ENCODE assay signal across 1 cellular context in the genomic region with DNA sequence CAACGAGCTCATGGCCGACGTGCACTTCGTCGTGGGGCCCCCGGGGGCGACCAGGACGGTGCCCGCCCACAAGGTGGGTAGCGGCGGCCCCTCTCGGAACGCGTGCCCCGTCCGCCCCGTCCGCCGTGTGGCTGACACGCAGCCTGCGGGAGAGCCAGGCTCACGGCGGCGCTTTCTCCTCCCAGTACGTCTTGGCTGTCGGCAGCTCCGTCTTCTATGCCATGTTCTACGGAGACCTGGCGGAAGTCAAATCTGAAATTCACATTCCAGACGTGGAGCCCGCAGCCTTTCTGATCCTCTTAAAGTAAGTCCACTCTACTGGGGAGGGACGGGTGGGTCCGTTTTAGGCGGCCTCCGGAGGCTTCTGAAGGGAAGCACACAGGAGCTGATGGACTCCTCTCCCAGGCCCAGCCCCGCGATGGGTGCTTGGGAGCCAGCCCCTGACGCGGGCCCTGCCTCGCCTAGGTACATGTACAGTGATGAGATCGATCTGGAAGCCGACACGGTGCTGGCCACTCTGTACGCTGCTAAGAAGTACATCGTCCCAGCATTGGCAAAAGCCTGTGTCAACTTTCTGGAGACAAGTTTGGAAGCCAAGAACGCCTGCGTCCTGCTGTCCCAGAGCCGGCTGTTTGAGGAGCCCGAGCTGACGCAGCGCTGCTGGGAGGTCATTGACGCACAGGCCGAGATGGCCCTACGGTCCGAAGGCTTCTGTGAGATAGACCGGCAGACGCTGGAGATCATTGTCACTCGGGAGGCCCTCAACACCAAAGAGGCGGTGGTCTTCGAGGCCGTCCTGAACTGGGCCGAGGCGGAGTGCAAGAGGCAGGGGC.
A peak's percentile ranks its signal among the peaks of the same experiment; 100 is the strongest.
TF ChIP-seq lines count a peak whose summit lies in the region.

No MANE protein-coding gene starts in this region.

TF ChIP-seq in HEK293, 187 proteins besides CTCF, POLR2A, EP300 and RAD21 (continued from another document):
- TF ChIP-seq, protein P1, sequence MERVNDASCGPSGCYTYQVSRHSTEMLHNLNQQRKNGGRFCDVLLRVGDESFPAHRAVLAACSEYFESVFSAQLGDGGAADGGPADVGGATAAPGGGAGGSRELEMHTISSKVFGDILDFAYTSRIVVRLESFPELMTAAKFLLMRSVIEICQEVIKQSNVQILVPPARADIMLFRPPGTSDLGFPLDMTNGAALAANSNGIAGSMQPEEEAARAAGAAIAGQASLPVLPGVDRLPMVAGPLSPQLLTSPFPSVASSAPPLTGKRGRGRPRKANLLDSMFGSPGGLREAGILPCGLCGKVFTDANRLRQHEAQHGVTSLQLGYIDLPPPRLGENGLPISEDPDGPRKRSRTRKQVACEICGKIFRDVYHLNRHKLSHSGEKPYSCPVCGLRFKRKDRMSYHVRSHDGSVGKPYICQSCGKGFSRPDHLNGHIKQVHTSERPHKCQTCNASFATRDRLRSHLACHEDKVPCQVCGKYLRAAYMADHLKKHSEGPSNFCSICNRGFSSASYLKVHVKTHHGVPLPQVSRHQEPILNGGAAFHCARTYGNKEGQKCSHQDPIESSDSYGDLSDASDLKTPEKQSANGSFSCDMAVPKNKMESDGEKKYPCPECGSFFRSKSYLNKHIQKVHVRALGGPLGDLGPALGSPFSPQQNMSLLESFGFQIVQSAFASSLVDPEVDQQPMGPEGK (tag by site-specific recombination; IDR thresholded peaks at IDR 0.05): peak; percentile 67
- TF ChIP-seq REPIN1 (tag by site-specific recombination; IDR thresholded peaks at IDR 0.05; ENCODE audit: low read depth): no peak
- no peak for TF ChIP-seq ZNF585B (tag by site-specific recombination; IDR thresholded peaks at IDR 0.05)
- no peak for TF ChIP-seq YY2 (tag by site-specific recombination; IDR thresholded peaks at IDR 0.05)
- TF ChIP-seq ZNF596 (tag by site-specific recombination; IDR thresholded peaks at IDR 0.05): no peak
- no peak for TF ChIP-seq BCL11B (tag by site-specific recombination; IDR thresholded peaks at IDR 0.05; ENCODE audit: low read depth)
- TF ChIP-seq, protein P2, sequence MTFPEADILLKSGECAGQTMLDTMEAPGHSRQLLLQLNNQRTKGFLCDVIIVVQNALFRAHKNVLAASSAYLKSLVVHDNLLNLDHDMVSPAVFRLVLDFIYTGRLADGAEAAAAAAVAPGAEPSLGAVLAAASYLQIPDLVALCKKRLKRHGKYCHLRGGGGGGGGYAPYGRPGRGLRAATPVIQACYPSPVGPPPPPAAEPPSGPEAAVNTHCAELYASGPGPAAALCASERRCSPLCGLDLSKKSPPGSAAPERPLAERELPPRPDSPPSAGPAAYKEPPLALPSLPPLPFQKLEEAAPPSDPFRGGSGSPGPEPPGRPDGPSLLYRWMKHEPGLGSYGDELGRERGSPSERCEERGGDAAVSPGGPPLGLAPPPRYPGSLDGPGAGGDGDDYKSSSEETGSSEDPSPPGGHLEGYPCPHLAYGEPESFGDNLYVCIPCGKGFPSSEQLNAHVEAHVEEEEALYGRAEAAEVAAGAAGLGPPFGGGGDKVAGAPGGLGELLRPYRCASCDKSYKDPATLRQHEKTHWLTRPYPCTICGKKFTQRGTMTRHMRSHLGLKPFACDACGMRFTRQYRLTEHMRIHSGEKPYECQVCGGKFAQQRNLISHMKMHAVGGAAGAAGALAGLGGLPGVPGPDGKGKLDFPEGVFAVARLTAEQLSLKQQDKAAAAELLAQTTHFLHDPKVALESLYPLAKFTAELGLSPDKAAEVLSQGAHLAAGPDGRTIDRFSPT (tag by site-specific recombination; IDR thresholded peaks at IDR 0.05): peak; percentile 56
- no peak for TF ChIP-seq ZNF311 (tag by site-specific recombination; IDR thresholded peaks at IDR 0.05; ENCODE audit: borderline replicate concordance)
- peak; percentile 77 for TF ChIP-seq ZNF335 (tag by site-specific recombination; conservative IDR thresholded peaks at IDR 0.05)
- TF ChIP-seq, protein P3, sequence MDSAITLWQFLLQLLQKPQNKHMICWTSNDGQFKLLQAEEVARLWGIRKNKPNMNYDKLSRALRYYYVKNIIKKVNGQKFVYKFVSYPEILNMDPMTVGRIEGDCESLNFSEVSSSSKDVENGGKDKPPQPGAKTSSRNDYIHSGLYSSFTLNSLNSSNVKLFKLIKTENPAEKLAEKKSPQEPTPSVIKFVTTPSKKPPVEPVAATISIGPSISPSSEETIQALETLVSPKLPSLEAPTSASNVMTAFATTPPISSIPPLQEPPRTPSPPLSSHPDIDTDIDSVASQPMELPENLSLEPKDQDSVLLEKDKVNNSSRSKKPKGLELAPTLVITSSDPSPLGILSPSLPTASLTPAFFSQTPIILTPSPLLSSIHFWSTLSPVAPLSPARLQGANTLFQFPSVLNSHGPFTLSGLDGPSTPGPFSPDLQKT (IDR thresholded peaks at IDR 0.05; ENCODE audit: borderline replicate concordance, low read depth, low read length): no peak
- peak; percentile 6; the same call in 1 of the 2 replicates for TF ChIP-seq OSR2 (tag by site-specific recombination; IDR thresholded peaks at IDR 0.05)
- TF ChIP-seq, protein P4, sequence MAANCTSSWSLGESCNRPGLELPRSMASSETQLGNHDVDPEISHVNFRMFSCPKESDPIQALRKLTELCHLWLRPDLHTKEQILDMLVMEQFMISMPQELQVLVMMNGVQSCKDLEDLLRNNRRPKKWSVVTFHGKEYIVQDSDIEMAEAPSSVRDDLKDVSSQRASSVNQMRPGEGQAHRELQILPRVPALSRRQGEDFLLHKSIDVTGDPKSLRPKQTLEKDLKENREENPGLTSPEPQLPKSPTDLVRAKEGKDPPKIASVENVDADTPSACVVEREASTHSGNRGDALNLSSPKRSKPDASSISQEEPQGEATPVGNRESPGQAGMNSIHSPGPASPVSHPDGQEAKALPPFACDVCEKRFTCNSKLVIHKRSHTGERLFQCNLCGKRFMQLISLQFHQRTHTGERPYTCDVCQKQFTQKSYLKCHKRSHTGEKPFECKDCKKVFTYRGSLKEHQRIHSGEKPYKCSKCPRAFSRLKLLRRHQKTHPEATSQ (tag by site-specific recombination; IDR thresholded peaks at IDR 0.05): no peak
- peak; percentile 95 for TF ChIP-seq ZFHX2 (tag by site-specific recombination; conservative IDR thresholded peaks at IDR 0.05)
- TF ChIP-seq HOXD13 (CRISPR knock-in tag; IDR thresholded peaks at IDR 0.05; ENCODE audit: borderline replicate concordance): no peak
- TF ChIP-seq ZNF707 (tag by site-specific recombination; IDR thresholded peaks at IDR 0.05): no peak
- TF ChIP-seq ZBTB20 (tag by site-specific recombination; IDR thresholded peaks at IDR 0.05): peak; percentile 68
- no peak for TF ChIP-seq ZNF391 (tag by site-specific recombination; IDR thresholded peaks at IDR 0.05; ENCODE audit: borderline replicate concordance, low read depth)
- TF ChIP-seq ZNF184 (tag by site-specific recombination; IDR thresholded peaks at IDR 0.05): no peak
- peak; percentile 45; the same call in 1 of the 2 replicates for TF ChIP-seq GLIS2 (tag by site-specific recombination; IDR thresholded peaks at IDR 0.05)
- TF ChIP-seq, protein P5, sequence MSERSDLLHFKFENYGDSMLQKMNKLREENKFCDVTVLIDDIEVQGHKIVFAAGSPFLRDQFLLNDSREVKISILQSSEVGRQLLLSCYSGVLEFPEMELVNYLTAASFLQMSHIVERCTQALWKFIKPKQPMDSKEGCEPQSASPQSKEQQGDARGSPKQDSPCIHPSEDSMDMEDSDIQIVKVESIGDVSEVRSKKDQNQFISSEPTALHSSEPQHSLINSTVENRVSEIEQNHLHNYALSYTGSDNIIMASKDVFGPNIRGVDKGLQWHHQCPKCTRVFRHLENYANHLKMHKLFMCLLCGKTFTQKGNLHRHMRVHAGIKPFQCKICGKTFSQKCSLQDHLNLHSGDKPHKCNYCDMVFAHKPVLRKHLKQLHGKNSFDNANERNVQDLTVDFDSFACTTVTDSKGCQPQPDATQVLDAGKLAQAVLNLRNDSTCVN (tag by site-specific recombination; optimal IDR thresholded peaks at IDR 0.05): peak; percentile 76
- TF ChIP-seq ZXDB (tag by site-specific recombination; IDR thresholded peaks at IDR 0.05): no peak
- TF ChIP-seq ZBTB1 (tag by site-specific recombination; IDR thresholded peaks at IDR 0.05): no peak
- TF ChIP-seq, protein P6, sequence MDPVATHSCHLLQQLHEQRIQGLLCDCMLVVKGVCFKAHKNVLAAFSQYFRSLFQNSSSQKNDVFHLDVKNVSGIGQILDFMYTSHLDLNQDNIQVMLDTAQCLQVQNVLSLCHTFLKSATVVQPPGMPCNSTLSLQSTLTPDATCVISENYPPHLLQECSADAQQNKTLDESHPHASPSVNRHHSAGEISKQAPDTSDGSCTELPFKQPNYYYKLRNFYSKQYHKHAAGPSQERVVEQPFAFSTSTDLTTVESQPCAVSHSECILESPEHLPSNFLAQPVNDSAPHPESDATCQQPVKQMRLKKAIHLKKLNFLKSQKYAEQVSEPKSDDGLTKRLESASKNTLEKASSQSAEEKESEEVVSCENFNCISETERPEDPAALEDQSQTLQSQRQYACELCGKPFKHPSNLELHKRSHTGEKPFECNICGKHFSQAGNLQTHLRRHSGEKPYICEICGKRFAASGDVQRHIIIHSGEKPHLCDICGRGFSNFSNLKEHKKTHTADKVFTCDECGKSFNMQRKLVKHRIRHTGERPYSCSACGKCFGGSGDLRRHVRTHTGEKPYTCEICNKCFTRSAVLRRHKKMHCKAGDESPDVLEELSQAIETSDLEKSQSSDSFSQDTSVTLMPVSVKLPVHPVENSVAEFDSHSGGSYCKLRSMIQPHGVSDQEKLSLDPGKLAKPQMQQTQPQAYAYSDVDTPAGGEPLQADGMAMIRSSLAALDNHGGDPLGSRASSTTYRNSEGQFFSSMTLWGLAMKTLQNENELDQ (tag by site-specific recombination; IDR thresholded peaks at IDR 0.05; ENCODE audit: low read depth): no peak
- TF ChIP-seq SP7 (tag by site-specific recombination; IDR thresholded peaks at IDR 0.05): no peak
- no peak for TF ChIP-seq ZNF830 (tag by site-specific recombination; IDR thresholded peaks at IDR 0.05; ENCODE audit: low read depth)
- TF ChIP-seq ZNF521 (tag by site-specific recombination; IDR thresholded peaks at IDR 0.05): no peak
- no peak for TF ChIP-seq ZNF133 (tag by site-specific recombination; IDR thresholded peaks at IDR 0.05)
- no peak for TF ChIP-seq ZNF785 (tag by site-specific recombination; IDR thresholded peaks at IDR 0.05)
- TF ChIP-seq YY1 (tag by site-specific recombination; IDR thresholded peaks at IDR 0.05): 0 out of 2 replicates have a peak, but pooled peaks have one; percentile 19
- TF ChIP-seq GLIS1 (tag by site-specific recombination; IDR thresholded peaks at IDR 0.05): peak; percentile 31
- TF ChIP-seq, protein P7, sequence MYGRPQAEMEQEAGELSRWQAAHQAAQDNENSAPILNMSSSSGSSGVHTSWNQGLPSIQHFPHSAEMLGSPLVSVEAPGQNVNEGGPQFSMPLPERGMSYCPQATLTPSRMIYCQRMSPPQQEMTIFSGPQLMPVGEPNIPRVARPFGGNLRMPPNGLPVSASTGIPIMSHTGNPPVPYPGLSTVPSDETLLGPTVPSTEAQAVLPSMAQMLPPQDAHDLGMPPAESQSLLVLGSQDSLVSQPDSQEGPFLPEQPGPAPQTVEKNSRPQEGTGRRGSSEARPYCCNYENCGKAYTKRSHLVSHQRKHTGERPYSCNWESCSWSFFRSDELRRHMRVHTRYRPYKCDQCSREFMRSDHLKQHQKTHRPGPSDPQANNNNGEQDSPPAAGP (tag by site-specific recombination; IDR thresholded peaks at IDR 0.05): peak; percentile 62; the same call in 1 of the 2 replicates
- TF ChIP-seq ZFP69B (tag by site-specific recombination; IDR thresholded peaks at IDR 0.05): peak; percentile 30; the same call in 1 of the 2 replicates
- no peak for TF ChIP-seq ZNF777 (tag by site-specific recombination; IDR thresholded peaks at IDR 0.05; ENCODE audit: borderline replicate concordance)
- no peak for TF ChIP-seq ZNF701 (tag by site-specific recombination; IDR thresholded peaks at IDR 0.05)
- TF ChIP-seq KLF9 (tag by site-specific recombination; IDR thresholded peaks at IDR 0.05; ENCODE audit: low read depth): no peak
TF ChIP-seq in HEK293: peak in this region for 15.
